1 cellular context compared by ENCODE assay signal in the genomic region with DNA sequence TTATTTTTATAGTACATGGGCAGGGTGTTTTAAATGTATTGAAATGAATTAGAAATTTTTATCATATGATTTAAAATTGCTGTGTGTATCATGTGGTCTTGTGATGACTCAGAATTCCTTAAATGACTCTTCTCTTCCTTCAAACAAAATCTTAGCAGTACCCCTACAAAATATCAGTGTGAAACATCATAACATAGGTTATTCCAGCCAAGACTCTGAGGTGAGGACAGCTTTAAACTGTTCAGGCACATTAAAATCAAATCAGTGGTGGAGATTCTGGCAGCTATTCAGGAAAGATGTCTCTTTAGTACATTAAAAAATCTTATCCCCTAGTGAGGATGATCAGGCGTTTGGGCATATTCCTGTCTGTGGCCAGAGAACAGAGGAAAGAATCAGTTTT.
TF ChIP-seq lines count a peak whose summit lies in the region.

No MANE protein-coding gene starts in this region.

TF ChIP-seq in GM23338, 12 proteins besides CTCF, POLR2A, EP300 and RAD21 (continued from another document):
- TF ChIP-seq, protein P1, sequence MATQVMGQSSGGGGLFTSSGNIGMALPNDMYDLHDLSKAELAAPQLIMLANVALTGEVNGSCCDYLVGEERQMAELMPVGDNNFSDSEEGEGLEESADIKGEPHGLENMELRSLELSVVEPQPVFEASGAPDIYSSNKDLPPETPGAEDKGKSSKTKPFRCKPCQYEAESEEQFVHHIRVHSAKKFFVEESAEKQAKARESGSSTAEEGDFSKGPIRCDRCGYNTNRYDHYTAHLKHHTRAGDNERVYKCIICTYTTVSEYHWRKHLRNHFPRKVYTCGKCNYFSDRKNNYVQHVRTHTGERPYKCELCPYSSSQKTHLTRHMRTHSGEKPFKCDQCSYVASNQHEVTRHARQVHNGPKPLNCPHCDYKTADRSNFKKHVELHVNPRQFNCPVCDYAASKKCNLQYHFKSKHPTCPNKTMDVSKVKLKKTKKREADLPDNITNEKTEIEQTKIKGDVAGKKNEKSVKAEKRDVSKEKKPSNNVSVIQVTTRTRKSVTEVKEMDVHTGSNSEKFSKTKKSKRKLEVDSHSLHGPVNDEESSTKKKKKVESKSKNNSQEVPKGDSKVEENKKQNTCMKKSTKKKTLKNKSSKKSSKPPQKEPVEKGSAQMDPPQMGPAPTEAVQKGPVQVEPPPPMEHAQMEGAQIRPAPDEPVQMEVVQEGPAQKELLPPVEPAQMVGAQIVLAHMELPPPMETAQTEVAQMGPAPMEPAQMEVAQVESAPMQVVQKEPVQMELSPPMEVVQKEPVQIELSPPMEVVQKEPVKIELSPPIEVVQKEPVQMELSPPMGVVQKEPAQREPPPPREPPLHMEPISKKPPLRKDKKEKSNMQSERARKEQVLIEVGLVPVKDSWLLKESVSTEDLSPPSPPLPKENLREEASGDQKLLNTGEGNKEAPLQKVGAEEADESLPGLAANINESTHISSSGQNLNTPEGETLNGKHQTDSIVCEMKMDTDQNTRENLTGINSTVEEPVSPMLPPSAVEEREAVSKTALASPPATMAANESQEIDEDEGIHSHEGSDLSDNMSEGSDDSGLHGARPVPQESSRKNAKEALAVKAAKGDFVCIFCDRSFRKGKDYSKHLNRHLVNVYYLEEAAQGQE (IDR thresholded peaks at IDR 0.05; ENCODE audit: unreplicated experiment): no peak
- TF ChIP-seq NANOG (IDR thresholded peaks at IDR 0.05; ENCODE audit: borderline replicate concordance) (no peak), JUNB (IDR thresholded peaks at IDR 0.05; ENCODE audit: unreplicated experiment) (no peak), ZNF331 (CRISPR knock-in tag; IDR thresholded peaks at IDR 0.05; ENCODE audit: low read depth) (no peak), EZH2 (IDR thresholded peaks at IDR 0.05; ENCODE audit: low read depth, unreplicated experiment) (no peak)
- TF ChIP-seq, protein P2, sequence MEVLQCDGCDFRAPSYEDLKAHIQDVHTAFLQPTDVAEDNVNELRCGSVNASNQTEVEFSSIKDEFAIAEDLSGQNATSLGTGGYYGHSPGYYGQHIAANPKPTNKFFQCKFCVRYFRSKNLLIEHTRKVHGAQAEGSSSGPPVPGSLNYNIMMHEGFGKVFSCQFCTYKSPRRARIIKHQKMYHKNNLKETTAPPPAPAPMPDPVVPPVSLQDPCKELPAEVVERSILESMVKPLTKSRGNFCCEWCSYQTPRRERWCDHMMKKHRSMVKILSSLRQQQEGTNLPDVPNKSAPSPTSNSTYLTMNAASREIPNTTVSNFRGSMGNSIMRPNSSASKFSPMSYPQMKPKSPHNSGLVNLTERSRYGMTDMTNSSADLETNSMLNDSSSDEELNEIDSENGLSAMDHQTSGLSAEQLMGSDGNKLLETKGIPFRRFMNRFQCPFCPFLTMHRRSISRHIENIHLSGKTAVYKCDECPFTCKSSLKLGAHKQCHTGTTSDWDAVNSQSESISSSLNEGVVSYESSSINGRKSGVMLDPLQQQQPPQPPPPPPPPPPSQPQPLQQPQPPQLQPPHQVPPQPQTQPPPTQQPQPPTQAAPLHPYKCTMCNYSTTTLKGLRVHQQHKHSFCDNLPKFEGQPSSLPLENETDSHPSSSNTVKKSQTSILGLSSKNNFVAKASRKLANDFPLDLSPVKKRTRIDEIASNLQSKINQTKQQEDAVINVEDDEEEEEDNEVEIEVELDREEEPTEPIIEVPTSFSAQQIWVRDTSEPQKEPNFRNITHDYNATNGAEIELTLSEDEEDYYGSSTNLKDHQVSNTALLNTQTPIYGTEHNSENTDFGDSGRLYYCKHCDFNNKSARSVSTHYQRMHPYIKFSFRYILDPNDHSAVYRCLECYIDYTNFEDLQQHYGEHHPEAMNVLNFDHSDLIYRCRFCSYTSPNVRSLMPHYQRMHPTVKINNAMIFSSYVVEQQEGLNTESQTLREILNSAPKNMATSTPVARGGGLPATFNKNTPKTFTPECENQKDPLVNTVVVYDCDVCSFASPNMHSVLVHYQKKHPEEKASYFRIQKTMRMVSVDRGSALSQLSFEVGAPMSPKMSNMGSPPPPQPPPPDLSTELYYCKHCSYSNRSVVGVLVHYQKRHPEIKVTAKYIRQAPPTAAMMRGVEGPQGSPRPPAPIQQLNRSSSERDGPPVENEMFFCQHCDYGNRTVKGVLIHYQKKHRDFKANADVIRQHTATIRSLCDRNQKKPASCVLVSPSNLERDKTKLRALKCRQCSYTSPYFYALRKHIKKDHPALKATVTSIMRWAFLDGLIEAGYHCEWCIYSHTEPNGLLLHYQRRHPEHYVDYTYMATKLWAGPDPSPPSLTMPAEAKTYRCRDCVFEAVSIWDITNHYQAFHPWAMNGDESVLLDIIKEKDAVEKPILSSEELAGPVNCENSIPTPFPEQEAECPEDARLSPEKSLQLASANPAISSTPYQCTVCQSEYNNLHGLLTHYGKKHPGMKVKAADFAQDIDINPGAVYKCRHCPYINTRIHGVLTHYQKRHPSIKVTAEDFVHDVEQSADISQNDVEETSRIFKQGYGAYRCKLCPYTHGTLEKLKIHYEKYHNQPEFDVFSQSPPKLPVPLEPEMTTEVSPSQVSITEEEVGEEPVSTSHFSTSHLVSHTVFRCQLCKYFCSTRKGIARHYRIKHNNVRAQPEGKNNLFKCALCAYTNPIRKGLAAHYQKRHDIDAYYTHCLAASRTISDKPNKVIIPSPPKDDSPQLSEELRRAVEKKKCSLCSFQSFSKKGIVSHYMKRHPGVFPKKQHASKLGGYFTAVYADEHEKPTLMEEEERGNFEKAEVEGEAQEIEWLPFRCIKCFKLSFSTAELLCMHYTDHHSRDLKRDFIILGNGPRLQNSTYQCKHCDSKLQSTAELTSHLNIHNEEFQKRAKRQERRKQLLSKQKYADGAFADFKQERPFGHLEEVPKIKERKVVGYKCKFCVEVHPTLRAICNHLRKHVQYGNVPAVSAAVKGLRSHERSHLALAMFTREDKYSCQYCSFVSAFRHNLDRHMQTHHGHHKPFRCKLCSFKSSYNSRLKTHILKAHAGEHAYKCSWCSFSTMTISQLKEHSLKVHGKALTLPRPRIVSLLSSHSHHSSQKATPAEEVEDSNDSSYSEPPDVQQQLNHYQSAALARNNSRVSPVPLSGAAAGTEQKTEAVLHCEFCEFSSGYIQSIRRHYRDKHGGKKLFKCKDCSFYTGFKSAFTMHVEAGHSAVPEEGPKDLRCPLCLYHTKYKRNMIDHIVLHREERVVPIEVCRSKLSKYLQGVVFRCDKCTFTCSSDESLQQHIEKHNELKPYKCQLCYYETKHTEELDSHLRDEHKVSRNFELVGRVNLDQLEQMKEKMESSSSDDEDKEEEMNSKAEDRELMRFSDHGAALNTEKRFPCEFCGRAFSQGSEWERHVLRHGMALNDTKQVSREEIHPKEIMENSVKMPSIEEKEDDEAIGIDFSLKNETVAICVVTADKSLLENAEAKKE (CRISPR knock-in tag; IDR thresholded peaks at IDR 0.05): no peak
